Comparison of ENCODE assay signal across 8 cellular contexts in the genomic region with DNA sequence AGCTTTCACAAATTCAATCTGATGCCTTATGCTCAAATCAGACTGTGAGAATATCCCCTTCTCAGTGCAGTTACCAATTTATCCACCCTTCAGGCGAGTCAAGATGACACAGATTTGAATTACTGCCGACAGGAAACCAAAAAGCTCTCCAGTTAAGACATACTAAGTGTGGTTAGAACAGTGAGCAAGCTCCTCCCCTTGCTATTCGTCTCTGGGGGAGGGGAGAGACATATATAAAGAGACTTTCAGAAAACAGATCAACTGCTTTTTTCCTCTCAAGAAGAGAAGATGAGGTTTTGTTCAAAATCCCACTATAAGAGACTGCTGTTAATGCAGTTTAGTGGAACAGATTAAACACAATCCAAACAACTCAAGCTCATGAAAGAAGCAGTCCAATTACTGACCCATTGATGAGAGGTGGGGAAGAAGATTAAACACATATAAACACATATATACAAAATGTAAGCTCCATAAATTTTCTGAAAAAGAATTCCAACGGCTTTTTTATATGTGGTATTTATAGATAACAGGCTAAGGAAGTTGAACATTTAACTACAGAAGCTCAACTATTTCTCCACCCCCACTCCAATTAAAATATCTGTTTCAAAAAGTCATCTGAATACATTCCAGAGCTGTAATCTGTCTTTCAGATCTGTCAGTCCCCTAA.
DNase-seq lines count a peak whose midpoint lies in the region; ATAC-seq, FAIRE-seq and TF ChIP-seq lines count a peak whose summit lies in the region.

No MANE protein-coding gene starts in this region.

- no peaks in the 10 kb centered on the region for H3K36me3 ChIP-seq in K562 (ENCODE audit: control insufficient read depth, insufficient read depth, low read length)
- H3K36me3 ChIP-seq in keratinocyte (ENCODE audit: control insufficient read depth in 2 of 2, extremely low read depth in 1 of 2, insufficient read depth in 2 of 2, low read length in 2 of 2), result peaks cover 0 to 4% of the 10 kb centered on the region in 2 experiments

- H3K9me3 ChIP-seq in K562 (replicated peaks; ENCODE audit: control insufficient read depth, insufficient read depth, low read depth, low read length), result no peaks in the 10 kb centered on the region
- no peaks in the 10 kb centered on the region for H3K9me3 ChIP-seq in keratinocyte (ENCODE audit: control insufficient read depth, low read depth, low read length)

- H3K79me2 ChIP-seq in K562 (ENCODE audit: control insufficient read depth, insufficient read depth, low read length) (no peaks in the 10 kb centered on the region), keratinocyte (ENCODE audit: control insufficient read depth, insufficient read depth, low read length) (peaks cover 45% of the 10 kb centered on the region)

- H3K9me1 ChIP-seq in K562 (ENCODE audit: control insufficient read depth, insufficient read depth, low read length) (no peaks in the 10 kb centered on the region), keratinocyte (ENCODE audit: control insufficient read depth, extremely low read depth, insufficient read depth, low read length) (no peaks in the 10 kb centered on the region)

- H3K4me1 ChIP-seq in K562 (replicated peaks in 1 of 2; ENCODE audit: control insufficient read depth in 2 of 2, insufficient read depth in 2 of 2, low read length in 2 of 2) (peaks cover 0 to 27% of the 10 kb centered on the region in 2 experiments; a peak in 2 of 5 replicates), keratinocyte (ENCODE audit: control insufficient read depth, extremely low read depth, insufficient read depth, low read length) (peaks cover 40% of the 10 kb centered on the region)

- ATAC-seq in HG02973 (IDR thresholded peaks at IDR 0.05; ENCODE audit: unreplicated experiment) (peak; percentile 59), K562 (peak; percentile 92), GM21447 (IDR thresholded peaks at IDR 0.05; ENCODE audit: unreplicated experiment) (no peak)

- intact Hi-C loops in K562 (cut with micrococcal nuclease), result no loop called here

- in situ Hi-C loops in K562 (cut with MboI), result no loop called here

- whole genome bisulfite sequencing in K562 (ENCODE audit: insufficient coverage, low coverage, missing lambda C conversion rate), result 0% methylated on average over 4 of the region's 4 CpGs

- 0 out of 2 replicates have a peak, but pooled peaks have one; percentile 22 for TF ChIP-seq EP300 in K562 (IDR thresholded peaks at IDR 0.05; ENCODE audit: low read length)

- DNase-seq in GM18507 (ENCODE audit: extremely low spot score, insufficient read length, low read depth), result peak; percentile 37
- peak; percentile 41 for DNase-seq in SKM-1 (lab: John Stamatoyannopoulos, UW; ENCODE audit: unreplicated experiment)
- DNase-seq in K562 (ENCODE audit: extremely low read depth in 1 of 4, low spot score in 3 of 4), result peak; percentile 28 to 68 (median 50)
- no peak for DNase-seq in keratinocyte (ENCODE audit: low read depth, low spot score)
- DNase-seq in stimulated activated CD8-positive, alpha-beta memory T cell treated with anti-CD3 and anti-CD28 coated beads, Interleukin-4, amount 100 ng/mL, for 1 hour (ENCODE audit: low read depth in 2 of 2, low spot score in 1 of 2), result peak; percentile 6 to 31
- no peak for DNase-seq in substantia nigra (lab: John Stamatoyannopoulos, UW)

- CTCF ChIA-PET in K562 (lab: Yijun Ruan, JAX; ENCODE audit: low intra/inter-chr PET ratio), result no interaction called here

- dilution Hi-C loops in keratinocyte (cut with MboI; ENCODE audit: extremely low pct_ligation_motif_present, low sequenced_read_pairs), result loop anchor here (25.0 kb wide), 1 partner anchor 103 kb away; a partner anchor contains a TSS

- no peak overlapping the region for H3K9ac ChIP-seq in K562 (ENCODE audit: insufficient read depth in 1 of 2, low read depth in 2 of 2, low read length in 2 of 2)
- H3K9ac ChIP-seq in keratinocyte (ENCODE audit: control insufficient read depth, extremely low read depth, insufficient read depth, low read length), result peak overlapping the region; percentile 20

- H3K4me3 ChIP-seq in K562 (no peak overlapping the region), keratinocyte (ENCODE audit: control insufficient read depth in 2 of 3, extremely low read depth in 1 of 3, insufficient read depth in 2 of 3, low read depth in 1 of 3, low read length in 3 of 3) (peak overlapping the region in 2 of 3 experiments; percentile 40 to 42)

- no TSS peak for BruUV-seq in K562 (replicated peaks; lab: Mats Ljungman, UMichigan)

- H3K4me2 ChIP-seq in K562 (ENCODE audit: insufficient read depth, low read length) (peak overlapping the region; percentile 39), keratinocyte (ENCODE audit: control insufficient read depth, extremely low read depth, insufficient read depth, low read depth, low read length) (peak overlapping the region; percentile 78)

- no peak for TF ChIP-seq POLR2A in K562 (conservative IDR thresholded peaks at IDR 0.05)

- H3K27me3 ChIP-seq in K562 (ENCODE audit: control insufficient read depth in 2 of 2, insufficient read depth in 2 of 2, low read length in 2 of 2) (no peaks in the 10 kb centered on the region), keratinocyte (ENCODE audit: control insufficient read depth, extremely low read depth, insufficient read depth, low read length) (no peaks in the 10 kb centered on the region)

- FAIRE-seq in GM18507 (lab: Jason Lieb, UNC), result peak; percentile 94
- peak; percentile 81 for FAIRE-seq in K562 (lab: Jason Lieb, UNC)
- FAIRE-seq in keratinocyte (lab: Jason Lieb, UNC), result peak; percentile 87

- no peaks in the 10 kb centered on the region for H4K20me1 ChIP-seq in K562 (replicated peaks; ENCODE audit: control insufficient read depth, insufficient read depth, low read length)
- H4K20me1 ChIP-seq in keratinocyte (ENCODE audit: control insufficient read depth, extremely low read depth, insufficient read depth, low read length), result no peaks in the 10 kb centered on the region

- H3K27ac ChIP-seq in K562 (ENCODE audit: extremely low read depth, low read depth, low read length) (peak overlapping the region; percentile 58; the same call in 2 of the 3 replicates), keratinocyte (ENCODE audit: control insufficient read depth, insufficient read depth, low read length) (peak overlapping the region; percentile 69), substantia nigra (ENCODE audit: low read depth, low read length, poor library complexity, severe bottlenecking) (no peak overlapping the region)

- POLR2A ChIA-PET in K562 (lab: Yijun Ruan, JAX), result interaction anchor here (0.6 to 1.9 kb wide), 6 partner anchors 9 to 149 kb away, joined by 3 to 4 read pairs (median 3); no protein-coding TSS in a partner anchor

- TF ChIP-seq RAD21 in K562 (CRISPR knock-in tag; conservative IDR thresholded peaks at IDR 0.05 in 1 of 2, IDR thresholded peaks at IDR 0.05 in 1 of 2), result no peak

- H2AFZ ChIP-seq in K562 (ENCODE audit: low read depth, low read length), result no peak overlapping the region
- H2AFZ ChIP-seq in keratinocyte (ENCODE audit: control insufficient read depth, low read length), result no peak overlapping the region

- TF ChIP-seq CTCF in K562 (IDR thresholded peaks at IDR 0.05 in 2 of 3, conservative IDR thresholded peaks at IDR 0.05 in 1 of 3; ENCODE audit: insufficient read depth in 2 of 3, low read depth in 1 of 3, low read length in 3 of 3), result no peak
- TF ChIP-seq CTCF in keratinocyte (optimal IDR thresholded peaks at IDR 0.05 in 1 of 3, IDR thresholded peaks at IDR 0.05 in 1 of 3, conservative IDR thresholded peaks at IDR 0.05 in 1 of 3; ENCODE audit: extremely low read depth in 1 of 3, insufficient read depth in 2 of 3, low read length in 3 of 3), result no peak

TF ChIP-seq in K562, 482 proteins besides CTCF, POLR2A, EP300 and RAD21 (continues in another document):
- TF ChIP-seq, protein P1, sequence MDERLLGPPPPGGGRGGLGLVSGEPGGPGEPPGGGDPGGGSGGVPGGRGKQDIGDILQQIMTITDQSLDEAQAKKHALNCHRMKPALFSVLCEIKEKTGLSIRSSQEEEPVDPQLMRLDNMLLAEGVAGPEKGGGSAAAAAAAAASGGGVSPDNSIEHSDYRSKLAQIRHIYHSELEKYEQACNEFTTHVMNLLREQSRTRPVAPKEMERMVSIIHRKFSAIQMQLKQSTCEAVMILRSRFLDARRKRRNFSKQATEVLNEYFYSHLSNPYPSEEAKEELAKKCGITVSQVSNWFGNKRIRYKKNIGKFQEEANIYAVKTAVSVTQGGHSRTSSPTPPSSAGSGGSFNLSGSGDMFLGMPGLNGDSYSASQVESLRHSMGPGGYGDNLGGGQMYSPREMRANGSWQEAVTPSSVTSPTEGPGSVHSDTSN (CRISPR knock-in tag; IDR thresholded peaks at IDR 0.05; ENCODE audit: low read depth), result no peak
- TF ChIP-seq, protein P1 (tag; conservative IDR thresholded peaks at IDR 0.05; ENCODE audit: low read depth), result peak; percentile 77
- TF ChIP-seq MEIS2 (IDR thresholded peaks at IDR 0.05; ENCODE audit: partially characterized antibody) (peak; percentile 94), FOXJ2 (tag; IDR thresholded peaks at IDR 0.05) (no peak), POLR2AphosphoS2 (IDR thresholded peaks at IDR 0.05; ENCODE audit: low read length) (no peak), ZNF274 (IDR thresholded peaks at IDR 0.05; ENCODE audit: borderline replicate concordance, low read depth, low read length) (no peak), KAT2B (IDR thresholded peaks at IDR 0.05; ENCODE audit: low read depth, low read length) (no peak), IRF2 (CRISPR knock-in tag; IDR thresholded peaks at IDR 0.05) (no peak), MED1 (CRISPR knock-in tag; IDR thresholded peaks at IDR 0.05; ENCODE audit: borderline replicate concordance) (no peak), TAF1 (IDR thresholded peaks at IDR 0.05; ENCODE audit: control insufficient read depth, extremely low read depth, insufficient read depth, low read length, severe bottlenecking) (no peak), ZNF143 (CRISPR knock-in tag; IDR thresholded peaks at IDR 0.05) (no peak), CREB1 (IDR thresholded peaks at IDR 0.05) (no peak), CREB1 (CRISPR knock-in tag; IDR thresholded peaks at IDR 0.05) (no peak), ZKSCAN1 (IDR thresholded peaks at IDR 0.05; ENCODE audit: low read depth, low read length) (0 out of 2 replicates have a peak, but pooled peaks have one; percentile 69)
- TF ChIP-seq, protein P2, sequence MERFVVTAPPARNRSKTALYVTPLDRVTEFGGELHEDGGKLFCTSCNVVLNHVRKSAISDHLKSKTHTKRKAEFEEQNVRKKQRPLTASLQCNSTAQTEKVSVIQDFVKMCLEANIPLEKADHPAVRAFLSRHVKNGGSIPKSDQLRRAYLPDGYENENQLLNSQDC (CRISPR knock-in tag; IDR thresholded peaks at IDR 0.05), result no peak

Comparison
In these comparisons a context has a peak if more than half of its experiments do, and no peak if none do; other contexts are left out.
1. DNase-seq: peak in GM18507 (single experiment), SKM-1 (single experiment), K562 (4 of 4) and stimulated activated CD8-positive, alpha-beta memory T cell treated with anti-CD3 and anti-CD28 coated beads, Interleukin-4, amount 100 ng/mL, for 1 hour (2 of 2); none in keratinocyte (single experiment) and substantia nigra (0 of 49).